In genomic region chr1:58814251-58815068, GRCh38 we compare ENCODE assay signal across 8 cellular contexts. TPM values are rescaled to one million over a fixed set of nuclear protein-coding genes. Genes with fewer than 3 reads are reported as not detected.
DNase-seq lines count a peak whose midpoint lies in the region; ATAC-seq and TF ChIP-seq lines count a peak whose summit lies in the region.

No MANE protein-coding gene starts in this region.

- peak; percentile 16 for DNase-seq in GM06990 (ENCODE audit: extremely low read depth, insufficient read length)
- no peak for DNase-seq in activated CD4-positive, alpha-beta memory T cell treated with anti-CD3 and anti-CD28 coated beads, Interleukin-2, amount 10 ng/mL, durations not matched to agents 7 days and 5 days
- peak; percentile 60 to 80 (median 66) for DNase-seq in heart left ventricle
- DNase-seq in trophoblast cell = peak; percentile 80 to 83
- no peak for DNase-seq in NCI-H1417 (lab: John Stamatoyannopoulos, UW)
- DNase-seq in NCI-H345 (lab: John Stamatoyannopoulos, UW) = no peak
- no peak for DNase-seq in Ammon's horn (ENCODE audit: low spot score)

- no peaks in the 10 kb centered on the region for H3K36me3 Mint-ChIP-seq in activated CD4-positive, alpha-beta memory T cell treated with anti-CD3 and anti-CD28 coated beads, Interleukin-2, amount 10 ng/mL, durations not matched to agents 7 days and 5 days (ENCODE audit: low read depth)

- peak overlapping the region; percentile 71 for H3K9ac ChIP-seq in trophoblast cell (ENCODE audit: low read length)

- peaks cover 1% of the 10 kb centered on the region for H3K27me3 Mint-ChIP-seq in activated CD4-positive, alpha-beta memory T cell treated with anti-CD3 and anti-CD28 coated beads, Interleukin-2, amount 10 ng/mL, durations not matched to agents 7 days and 5 days

- H4K12ac ChIP-seq in trophoblast cell (ENCODE audit: low read depth, low read length) = peak overlapping the region; percentile 56

- H3K18ac ChIP-seq in trophoblast cell (ENCODE audit: low read length) = peak overlapping the region; percentile 50

- peak; percentile 26 to 59 (median 42) for ATAC-seq in heart left ventricle
- no peak for ATAC-seq in GM18498 (IDR thresholded peaks at IDR 0.05; ENCODE audit: unreplicated experiment)

- no peaks in the 10 kb centered on the region for H3K9me3 ChIP-seq in heart left ventricle
- H3K9me3 ChIP-seq in trophoblast cell (ENCODE audit: insufficient read depth, low read depth, low read length) = no peaks in the 10 kb centered on the region

- H3K9me3 Mint-ChIP-seq in activated CD4-positive, alpha-beta memory T cell treated with anti-CD3 and anti-CD28 coated beads, Interleukin-2, amount 10 ng/mL, durations not matched to agents 7 days and 5 days = peaks cover 3% of the 10 kb centered on the region

- H4K8ac ChIP-seq in trophoblast cell (ENCODE audit: low read depth, low read length) = peak overlapping the region; percentile 83

- peak overlapping the region; percentile 59 for H2BK5ac ChIP-seq in trophoblast cell (ENCODE audit: low read depth, low read length, poor library complexity)

- no peak for TF ChIP-seq POLR2A in heart left ventricle (IDR thresholded peaks at IDR 0.05)

- peak overlapping the region; percentile 88 for H4K91ac ChIP-seq in trophoblast cell (ENCODE audit: low read depth, low read length)

- TF ChIP-seq CTCF in GM06990 (IDR thresholded peaks at IDR 0.05; ENCODE audit: insufficient read depth, low read length, poor library complexity, severe bottlenecking) (no peak), heart left ventricle (IDR thresholded peaks at IDR 0.05) (no peak)

- peaks cover 0 to 60% (median 16%) of the 10 kb centered on the region in 12 donors for H3K4me1 ChIP-seq in heart left ventricle
- peaks cover 18 to 20% of the 10 kb centered on the region in 2 experiments for H3K4me1 ChIP-seq in trophoblast cell (ENCODE audit: control insufficient read depth in 1 of 2, insufficient read depth in 2 of 2, low read length in 2 of 2)

- H3K4me1 Mint-ChIP-seq in activated CD4-positive, alpha-beta memory T cell treated with anti-CD3 and anti-CD28 coated beads, Interleukin-2, amount 10 ng/mL, durations not matched to agents 7 days and 5 days = peaks cover 46% of the 10 kb centered on the region

- H3K4ac ChIP-seq in trophoblast cell (ENCODE audit: low read depth, low read length) = peak overlapping the region; percentile 24

- peak overlapping the region; percentile 87 to 96 (median 92) for H3K27ac ChIP-seq in heart left ventricle
- peak overlapping the region; percentile 72 for H3K27ac ChIP-seq in trophoblast cell (ENCODE audit: low read depth, low read length)

- peak overlapping the region; percentile 63 for H2BK12ac ChIP-seq in trophoblast cell (ENCODE audit: low read length)

- H3K79me2 ChIP-seq in trophoblast cell (ENCODE audit: control insufficient read depth, insufficient read depth, low read length, poor library complexity) = peaks cover 8% of the 10 kb centered on the region

- intact Hi-C loops in heart left ventricle (cut with DNase I) = loop anchor here in 9 of 10 donors (1.0 to 10.0 kb wide), 10 partner anchors 30 to 480 kb away; partner anchors contain the start of genes JUN (in 6 of the 9) and FGGY (in 1 of the 9)

- H3K23ac ChIP-seq in trophoblast cell (ENCODE audit: low read length) = no peak overlapping the region

- 0 out of 2 replicates have a peak overlapping the region, but pooled peaks have one; percentile 19 for H3K4me3 ChIP-seq in GM06990 (replicated peaks; ENCODE audit: low read depth, low read length)
- H3K4me3 ChIP-seq in heart left ventricle = peak overlapping the region in 9 of 12 donors; percentile 61 to 71 (median 67)
- H3K4me3 ChIP-seq in trophoblast cell (ENCODE audit: low read depth, low read length) = peak overlapping the region; percentile 10

- peak overlapping the region; percentile 69 for H3K14ac ChIP-seq in trophoblast cell (ENCODE audit: low read length)

- no peak overlapping the region for H3K27ac Mint-ChIP-seq in activated CD4-positive, alpha-beta memory T cell treated with anti-CD3 and anti-CD28 coated beads, Interleukin-2, amount 10 ng/mL, durations not matched to agents 7 days and 5 days

- CTCF ChIA-PET in activated CD4-positive, alpha-beta memory T cell treated with anti-CD3 and anti-CD28 coated beads, Interleukin-2, amount 10 ng/mL, durations not matched to agents 7 days and 5 days (lab: Charles Lee) = no interaction called here

- H2AK5ac ChIP-seq in trophoblast cell (ENCODE audit: low read length) = peak overlapping the region; percentile 55

- 49 to 63% (median 57%) methylated on average over 45 of the region's 45 CpGs for WGBS in heart left ventricle, 4 donors
- WGBS in trophoblast cell (ENCODE audit: extremely low coverage, insufficient coverage, insufficient read length) = no CpG with 5 or more reads among the region's 45 CpGs

- peak overlapping the region; percentile 86 for H2BK120ac ChIP-seq in trophoblast cell (ENCODE audit: insufficient read depth, low read length, poor library complexity)

- peaks cover 18% of the 10 kb centered on the region for H3K79me1 ChIP-seq in trophoblast cell (ENCODE audit: low read length)

- H3K4me3 Mint-ChIP-seq in activated CD4-positive, alpha-beta memory T cell treated with anti-CD3 and anti-CD28 coated beads, Interleukin-2, amount 10 ng/mL, durations not matched to agents 7 days and 5 days = peak overlapping the region; percentile 45

- peak overlapping the region; percentile 69 for H2AFZ ChIP-seq in trophoblast cell (ENCODE audit: insufficient read depth, low read length, poor library complexity)

- H3K4me2 ChIP-seq in trophoblast cell (ENCODE audit: low read length) = peak overlapping the region; percentile 79

- POLR2A ChIA-PET in activated CD4-positive, alpha-beta memory T cell treated with anti-CD3 and anti-CD28 coated beads, Interleukin-2, amount 10 ng/mL, durations not matched to agents 7 days and 5 days (lab: Charles Lee) = interaction anchor here (1.2 to 1.7 kb wide), 3 partner anchors 31 to 128 kb away, joined by 3 to 10 read pairs (median 4); partner anchors contain the start of gene JUN

- H3K27me3 ChIP-seq in GM06990 (replicated peaks; ENCODE audit: control insufficient read depth, insufficient read depth, low read length) = no peaks in the 10 kb centered on the region
- no peaks in the 10 kb centered on the region for H3K27me3 ChIP-seq in heart left ventricle
- no peaks in the 10 kb centered on the region for H3K27me3 ChIP-seq in trophoblast cell (ENCODE audit: insufficient read depth, low read length)

- H3K36me3 ChIP-seq in GM06990 (ENCODE audit: control insufficient read depth, insufficient read depth, low read length) (no peaks in the 10 kb centered on the region), heart left ventricle (no peaks in the 10 kb centered on the region), trophoblast cell (ENCODE audit: control insufficient read depth in 1 of 2, insufficient read depth in 2 of 2, low read length in 2 of 2) (no peaks in the 10 kb centered on the region)

RNA-seq across cellular contexts. Expression of gene JUN, which starts 30.6 kb away (rescaled TPM):
- total RNA-seq in activated CD4-positive, alpha-beta memory T cell treated with anti-CD3 and anti-CD28 coated beads, Interleukin-2, amount 10 ng/mL, durations not matched to agents 7 days and 5 days = 10 to 100 TPM; 31.1 to 32.3 TPM
- total RNA-seq in heart left ventricle = 100 to 1,000 TPM in 1 of 9 donors, 10 to 100 TPM in 8; 57.1 to 128 (median 82.8) TPM
- polyA plus RNA-seq in heart left ventricle = 100 to 1,000 TPM in 1 of 2 donors, 10 to 100 TPM in 1; 71.6 to 133 TPM
- polyA plus RNA-seq in trophoblast cell (2013) = 48.6 and 50.2 TPM in 2 replicates

Comparison
In these comparisons a context has a peak if more than half of its experiments do, and no peak if none do; other contexts are left out.
1. DNase-seq: peak in GM06990 (single experiment), heart left ventricle (5 of 5) and trophoblast cell (2 of 2); none in activated CD4-positive, alpha-beta memory T cell treated with anti-CD3 and anti-CD28 coated beads, Interleukin-2, amount 10 ng/mL, durations not matched to agents 7 days and 5 days (single experiment), NCI-H1417 (0 of 3), NCI-H345 (single experiment) and Ammon's horn (single experiment).
2. H3K4me3 ChIP-seq: peak in every context shown above with its lines; median percentile 67 in heart left ventricle; 19 in GM06990; 10 in trophoblast cell.